8 cellular contexts compared by ENCODE assay signal in the genomic region with DNA sequence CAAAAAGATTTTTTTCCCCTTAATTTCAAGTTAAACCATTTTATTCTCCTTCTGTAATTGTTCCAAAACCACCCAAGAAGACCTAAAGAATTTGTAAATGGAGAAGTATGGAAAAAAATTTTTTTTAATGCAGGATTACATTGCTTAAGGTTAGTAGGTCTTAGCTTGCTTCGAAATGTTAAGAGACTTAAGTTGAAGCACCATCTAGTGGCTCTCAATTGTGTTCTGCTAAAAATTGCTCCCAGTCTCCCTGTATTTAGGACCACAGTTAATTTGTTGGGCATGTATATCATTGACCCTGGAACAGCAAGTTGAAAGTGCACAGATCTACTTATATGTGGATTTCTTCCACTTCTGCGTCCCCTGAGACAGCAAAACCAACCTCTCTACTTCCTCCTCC. TPM values are rescaled to one million over a fixed set of nuclear protein-coding genes. Genes with fewer than 3 reads are reported as not detected.
A peak's percentile ranks its signal among the peaks of the same experiment; 100 is the strongest.
DNase-seq lines count a peak whose midpoint lies in the region; ATAC-seq, FAIRE-seq and TF ChIP-seq lines count a peak whose summit lies in the region.

No MANE protein-coding gene starts in this region.

- H3K36me3 Mint-ChIP-seq in osteocyte (ENCODE audit: unreplicated experiment) (no peaks in the 10 kb centered on the region), T-cell (peaks cover 4% of the 10 kb centered on the region)

- ATAC-seq in GM18909 (IDR thresholded peaks at IDR 0.05; ENCODE audit: poor library complexity, unreplicated experiment), result no peak
- no peak for ATAC-seq in T-cell (replicated peaks in 1 of 4)

- FAIRE-seq in GM12891 (lab: Jason Lieb, UNC), result no peak

- no peak overlapping the region for H3K4me3 Mint-ChIP-seq in osteocyte (ENCODE audit: unreplicated experiment)
- H3K4me3 Mint-ChIP-seq in T-cell, result no peak overlapping the region

- POLR2A ChIA-PET in T-cell (lab: Charles Lee), result interaction anchor here in 1 of 2 donors (0.6 kb wide), 1 partner anchor 22 kb away, joined by 3 read pairs; no protein-coding TSS in a partner anchor

- peak overlapping the region; percentile 59 for H3K27ac Mint-ChIP-seq in osteocyte (ENCODE audit: unreplicated experiment)
- peak overlapping the region in 1 of 2 donors; percentile 29 for H3K27ac Mint-ChIP-seq in T-cell

- peak; percentile 79 for TF ChIP-seq CTCF in osteocyte (IDR thresholded peaks at IDR 0.05)

- CTCF ChIA-PET in T-cell (lab: Charles Lee), result interaction anchor here in 1 of 2 donors (0.5 to 2.8 kb wide), 6 partner anchors 9 to 232 kb away, joined by 3 to 22 read pairs (median 6); no protein-coding TSS in a partner anchor

- DNase-seq in GM03348 (ENCODE audit: low spot score), result peak; percentile 56
- peak; percentile 51 for DNase-seq in NCI-H2107 (lab: John Stamatoyannopoulos, UW)
- peak; percentile 18 for DNase-seq in epithelial cell of prostate (ENCODE audit: low read depth, low spot score)
- no peak for DNase-seq in osteocyte (ENCODE audit: extremely low spot score, unreplicated experiment)
- DNase-seq in mesenteric fat pad (ENCODE audit: low spot score), result no peak
- DNase-seq in GM12891 (ENCODE audit: insufficient read length, low spot score), result no peak
- DNase-seq in T-cell, result no peak

- no peaks in the 10 kb centered on the region for H3K9me3 Mint-ChIP-seq in osteocyte (ENCODE audit: unreplicated experiment)
- peaks cover 0 to 4% (median 0%) of the 10 kb centered on the region in 3 donors for H3K9me3 Mint-ChIP-seq in T-cell

- peak overlapping the region; percentile 28 for H3K27ac ChIP-seq in epithelial cell of prostate

- H3K27me3 Mint-ChIP-seq in osteocyte (ENCODE audit: unreplicated experiment), result no peaks in the 10 kb centered on the region
- peaks cover 0 to 4% of the 10 kb centered on the region in 2 donors for H3K27me3 Mint-ChIP-seq in T-cell

- no peak for TF ChIP-seq POLR2A in GM12891 (IDR thresholded peaks at IDR 0.05; ENCODE audit: low read depth, low read length)

- peaks cover 44% of the 10 kb centered on the region for H3K4me1 Mint-ChIP-seq in osteocyte (ENCODE audit: unreplicated experiment)
- peaks cover 14 to 34% (median 32%) of the 10 kb centered on the region in 3 donors for H3K4me1 Mint-ChIP-seq in T-cell

TF ChIP-seq in GM12891, 5 proteins besides CTCF, POLR2A, EP300 and RAD21:
- no peak for TF ChIP-seq POLR2AphosphoS5 (IDR thresholded peaks at IDR 0.05; ENCODE audit: low read depth, low read length)
- no peak for TF ChIP-seq PAX5 (IDR thresholded peaks at IDR 0.05; ENCODE audit: insufficient read depth, low read length, severe bottlenecking)
- no peak for TF ChIP-seq POU2F2 (IDR thresholded peaks at IDR 0.05; ENCODE audit: low read depth, low read length)
- no peak for TF ChIP-seq TAF1 (IDR thresholded peaks at IDR 0.05; ENCODE audit: low read depth, low read length)
- TF ChIP-seq SPI1 (IDR thresholded peaks at IDR 0.05; ENCODE audit: low read depth, low read length), result no peak

RNA-seq across cellular contexts. Expression of a gene that starts 32.4 kb away (rescaled TPM):
- not detected in 2 replicates for total RNA-seq in osteocyte
- not detected for total RNA-seq in mesenteric fat pad
- polyA plus RNA-seq in GM12891 (2012; ENCODE audit: low read depth, missing spikeins), result not detected
- total RNA-seq in T-cell, result not detected

Comparison
In these comparisons a context has a peak if more than half of its experiments do, and no peak if none do; other contexts are left out.
1. DNase-seq: peak in GM03348 (single experiment), NCI-H2107 (single experiment) and epithelial cell of prostate (single experiment); none in osteocyte (single experiment), mesenteric fat pad (single experiment), GM12891 (single experiment) and T-cell (0 of 34).